In genomic region chr22:49862408-49862776, GRCh38 we compare ENCODE assay signal across 1 cellular context.
A peak's percentile ranks its signal among the peaks of the same experiment; 100 is the strongest.
TF ChIP-seq lines count a peak whose summit lies in the region.

No MANE protein-coding gene starts in this region.

TF ChIP-seq in IMR-90, 13 proteins besides CTCF, POLR2A, EP300 and RAD21:
- TF ChIP-seq FOS (IDR thresholded peaks at IDR 0.05; ENCODE audit: low read depth, low read length), result 0 out of 2 replicates have a peak, but pooled peaks have one; percentile 8
- no peak for TF ChIP-seq MAZ (IDR thresholded peaks at IDR 0.05; ENCODE audit: borderline replicate concordance, low read depth, low read length)
- TF ChIP-seq SMC3 (IDR thresholded peaks at IDR 0.05; ENCODE audit: low read depth, low read length), result no peak
- no peak for TF ChIP-seq MAFK (IDR thresholded peaks at IDR 0.05; ENCODE audit: low read depth, low read length)
- no peak for TF ChIP-seq USF2 (IDR thresholded peaks at IDR 0.05; ENCODE audit: low read depth, low read length)
- TF ChIP-seq MXI1 (IDR thresholded peaks at IDR 0.05; ENCODE audit: borderline replicate concordance, low read depth, low read length), result no peak
- no peak for TF ChIP-seq NFE2L2 (IDR thresholded peaks at IDR 0.05; ENCODE audit: low read depth, low read length)
- TF ChIP-seq RCOR1 (IDR thresholded peaks at IDR 0.05; ENCODE audit: insufficient replicate concordance, low read length), result no peak
